In the genomic region with DNA sequence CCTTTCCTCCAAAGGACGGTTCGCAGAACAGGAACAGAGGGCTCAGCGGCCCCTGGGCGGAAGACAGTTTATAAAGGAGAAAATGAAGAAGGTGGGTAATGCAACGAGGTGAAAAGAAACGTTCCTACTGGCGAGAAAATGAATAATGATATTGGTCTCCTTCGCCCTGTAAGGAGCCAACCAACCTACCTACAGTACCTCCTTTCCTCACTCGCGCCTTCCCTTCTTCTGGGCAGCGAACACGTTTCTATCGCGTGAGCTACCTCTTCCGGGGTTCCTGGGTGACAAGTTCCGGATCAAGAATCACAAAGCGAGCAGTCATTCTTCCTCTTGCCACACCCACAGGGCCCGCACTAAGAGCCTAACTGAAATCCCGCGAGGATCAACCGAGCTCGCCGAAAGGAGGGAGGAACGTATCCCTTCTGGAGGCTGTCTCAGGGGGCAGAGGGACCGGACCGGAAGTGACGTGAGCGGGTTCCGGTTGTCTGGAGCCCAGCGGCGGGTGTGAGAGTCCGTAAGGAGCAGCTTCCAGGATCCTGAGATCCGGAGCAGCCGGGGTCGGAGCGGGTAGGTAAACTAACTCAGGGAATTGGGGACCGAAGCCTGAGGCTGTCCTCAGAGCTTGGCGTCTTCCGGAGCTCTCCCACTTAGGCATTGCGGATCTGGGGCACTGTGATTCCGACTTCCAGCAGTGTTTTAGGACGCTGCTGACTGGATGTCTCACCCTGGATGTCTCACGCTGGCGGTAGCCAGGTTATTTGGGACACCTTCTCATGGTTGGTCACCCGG, we compare ENCODE assay signal across 1 cellular context.
A peak's percentile ranks its signal among the peaks of the same experiment; 100 is the strongest.
TF ChIP-seq lines count a peak whose summit lies in the region.

TSS of gene PTRH2 (minus strand) at position 249 of the 789 bp plus-strand sequence. CDS start 9,452 bp downstream, outside the sequence.
TSS of gene VMP1 (plus strand) at position 473 of the 789 bp plus-strand sequence. CDS start 23,793 bp downstream, outside the sequence.

TF ChIP-seq in HepG2, 621 proteins besides CTCF, POLR2A, EP300 and RAD21 (continued from another document and continues in another):
- TF ChIP-seq RBFOX2 (IDR thresholded peaks at IDR 0.05; ENCODE audit: low read depth, low read length), result peak; percentile 73
- TF ChIP-seq KMT2B (CRISPR knock-in tag; IDR thresholded peaks at IDR 0.05), result peak; percentile 93
- TF ChIP-seq USF2 (IDR thresholded peaks at IDR 0.05; ENCODE audit: low read depth, low read length), result no peak
- TF ChIP-seq USF2 (CRISPR knock-in tag; IDR thresholded peaks at IDR 0.05; ENCODE audit: borderline replicate concordance), result no peak; the same call in 1 of the 2 replicates
- no peak for TF ChIP-seq IKZF1 (IDR thresholded peaks at IDR 0.05)
- TF ChIP-seq FOXK2 (IDR thresholded peaks at IDR 0.05), result no peak
- TF ChIP-seq, protein P1, sequence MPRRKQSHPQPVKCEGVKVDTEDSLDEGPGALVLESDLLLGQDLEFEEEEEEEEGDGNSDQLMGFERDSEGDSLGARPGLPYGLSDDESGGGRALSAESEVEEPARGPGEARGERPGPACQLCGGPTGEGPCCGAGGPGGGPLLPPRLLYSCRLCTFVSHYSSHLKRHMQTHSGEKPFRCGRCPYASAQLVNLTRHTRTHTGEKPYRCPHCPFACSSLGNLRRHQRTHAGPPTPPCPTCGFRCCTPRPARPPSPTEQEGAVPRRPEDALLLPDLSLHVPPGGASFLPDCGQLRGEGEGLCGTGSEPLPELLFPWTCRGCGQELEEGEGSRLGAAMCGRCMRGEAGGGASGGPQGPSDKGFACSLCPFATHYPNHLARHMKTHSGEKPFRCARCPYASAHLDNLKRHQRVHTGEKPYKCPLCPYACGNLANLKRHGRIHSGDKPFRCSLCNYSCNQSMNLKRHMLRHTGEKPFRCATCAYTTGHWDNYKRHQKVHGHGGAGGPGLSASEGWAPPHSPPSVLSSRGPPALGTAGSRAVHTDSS (CRISPR knock-in tag; conservative IDR thresholded peaks at IDR 0.05), result no peak
- peak; percentile 90; the same call in 1 of the 2 replicates for TF ChIP-seq ZNF614 (CRISPR knock-in tag; IDR thresholded peaks at IDR 0.05; ENCODE audit: borderline replicate concordance)
- TF ChIP-seq, protein P2, sequence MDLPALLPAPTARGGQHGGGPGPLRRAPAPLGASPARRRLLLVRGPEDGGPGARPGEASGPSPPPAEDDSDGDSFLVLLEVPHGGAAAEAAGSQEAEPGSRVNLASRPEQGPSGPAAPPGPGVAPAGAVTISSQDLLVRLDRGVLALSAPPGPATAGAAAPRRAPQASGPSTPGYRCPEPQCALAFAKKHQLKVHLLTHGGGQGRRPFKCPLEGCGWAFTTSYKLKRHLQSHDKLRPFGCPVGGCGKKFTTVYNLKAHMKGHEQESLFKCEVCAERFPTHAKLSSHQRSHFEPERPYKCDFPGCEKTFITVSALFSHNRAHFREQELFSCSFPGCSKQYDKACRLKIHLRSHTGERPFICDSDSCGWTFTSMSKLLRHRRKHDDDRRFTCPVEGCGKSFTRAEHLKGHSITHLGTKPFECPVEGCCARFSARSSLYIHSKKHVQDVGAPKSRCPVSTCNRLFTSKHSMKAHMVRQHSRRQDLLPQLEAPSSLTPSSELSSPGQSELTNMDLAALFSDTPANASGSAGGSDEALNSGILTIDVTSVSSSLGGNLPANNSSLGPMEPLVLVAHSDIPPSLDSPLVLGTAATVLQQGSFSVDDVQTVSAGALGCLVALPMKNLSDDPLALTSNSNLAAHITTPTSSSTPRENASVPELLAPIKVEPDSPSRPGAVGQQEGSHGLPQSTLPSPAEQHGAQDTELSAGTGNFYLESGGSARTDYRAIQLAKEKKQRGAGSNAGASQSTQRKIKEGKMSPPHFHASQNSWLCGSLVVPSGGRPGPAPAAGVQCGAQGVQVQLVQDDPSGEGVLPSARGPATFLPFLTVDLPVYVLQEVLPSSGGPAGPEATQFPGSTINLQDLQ (CRISPR knock-in tag; IDR thresholded peaks at IDR 0.05), result 0 out of 2 replicates have a peak, but pooled peaks have one; percentile 82
- TF ChIP-seq TCF12 (IDR thresholded peaks at IDR 0.05), result no peak
- TF ChIP-seq TCF12 (CRISPR knock-in tag; IDR thresholded peaks at IDR 0.05), result peak; percentile 74; the same call in 1 of the 2 replicates
- TF ChIP-seq RFX5 (IDR thresholded peaks at IDR 0.05; ENCODE audit: low read depth, low read length), result peak; percentile 85
- no peak; the same call in 1 of the 2 replicates for TF ChIP-seq DR1 (CRISPR knock-in tag; IDR thresholded peaks at IDR 0.05)
- TF ChIP-seq NR2F2 (IDR thresholded peaks at IDR 0.05; ENCODE audit: borderline replicate concordance, low read depth), result peak; percentile 14; the same call in 1 of the 2 replicates
- TF ChIP-seq, protein P3, sequence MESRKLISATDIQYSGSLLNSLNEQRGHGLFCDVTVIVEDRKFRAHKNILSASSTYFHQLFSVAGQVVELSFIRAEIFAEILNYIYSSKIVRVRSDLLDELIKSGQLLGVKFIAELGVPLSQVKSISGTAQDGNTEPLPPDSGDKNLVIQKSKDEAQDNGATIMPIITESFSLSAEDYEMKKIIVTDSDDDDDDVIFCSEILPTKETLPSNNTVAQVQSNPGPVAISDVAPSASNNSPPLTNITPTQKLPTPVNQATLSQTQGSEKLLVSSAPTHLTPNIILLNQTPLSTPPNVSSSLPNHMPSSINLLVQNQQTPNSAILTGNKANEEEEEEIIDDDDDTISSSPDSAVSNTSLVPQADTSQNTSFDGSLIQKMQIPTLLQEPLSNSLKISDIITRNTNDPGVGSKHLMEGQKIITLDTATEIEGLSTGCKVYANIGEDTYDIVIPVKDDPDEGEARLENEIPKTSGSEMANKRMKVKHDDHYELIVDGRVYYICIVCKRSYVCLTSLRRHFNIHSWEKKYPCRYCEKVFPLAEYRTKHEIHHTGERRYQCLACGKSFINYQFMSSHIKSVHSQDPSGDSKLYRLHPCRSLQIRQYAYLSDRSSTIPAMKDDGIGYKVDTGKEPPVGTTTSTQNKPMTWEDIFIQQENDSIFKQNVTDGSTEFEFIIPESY (CRISPR knock-in tag; IDR thresholded peaks at IDR 0.05), result no peak; the same call in 1 of the 2 replicates
- TF ChIP-seq ZNF180 (CRISPR knock-in tag; IDR thresholded peaks at IDR 0.05; ENCODE audit: borderline replicate concordance, low read depth), result no peak
- TF ChIP-seq HNRNPH1 (optimal IDR thresholded peaks at IDR 0.05; ENCODE audit: low read depth, low read length), result no peak
- peak; percentile 84; the same call in 1 of the 2 replicates for TF ChIP-seq ZMAT3 (CRISPR knock-in tag; conservative IDR thresholded peaks at IDR 0.05)
- TF ChIP-seq ZNF329 (CRISPR knock-in tag; IDR thresholded peaks at IDR 0.05; ENCODE audit: low read depth), result peak; percentile 42; the same call in 1 of the 2 replicates
- TF ChIP-seq NR3C1 (CRISPR knock-in tag; IDR thresholded peaks at IDR 0.05), result no peak
- peak; percentile 98 for TF ChIP-seq SIN3A (IDR thresholded peaks at IDR 0.05; ENCODE audit: borderline replicate concordance, low read depth, low read length)
- TF ChIP-seq SMAD3 (CRISPR knock-in tag; IDR thresholded peaks at IDR 0.05), result peak; percentile 97; the same call in 1 of the 2 replicates
- TF ChIP-seq TBX2 (CRISPR knock-in tag; IDR thresholded peaks at IDR 0.05; ENCODE audit: borderline replicate concordance), result peak; percentile 48; the same call in 1 of the 2 replicates
- TF ChIP-seq DNMT3B (CRISPR knock-in tag; conservative IDR thresholded peaks at IDR 0.05), result peak; percentile 86; the same call in 1 of the 2 replicates
- no peak for TF ChIP-seq MIXL1 (CRISPR knock-in tag; IDR thresholded peaks at IDR 0.05)
- no peak for TF ChIP-seq ZBTB8A (CRISPR knock-in tag; IDR thresholded peaks at IDR 0.05; ENCODE audit: borderline replicate concordance, low read depth)
- peak; percentile 94 for TF ChIP-seq REPIN1 (CRISPR knock-in tag; IDR thresholded peaks at IDR 0.05; ENCODE audit: borderline replicate concordance, low read depth)
- TF ChIP-seq MAX (IDR thresholded peaks at IDR 0.05), result peak; percentile 99
- peak; percentile 86 for TF ChIP-seq SP5 (CRISPR knock-in tag; IDR thresholded peaks at IDR 0.05; ENCODE audit: borderline replicate concordance, low read depth)
- TF ChIP-seq XRCC5 (optimal IDR thresholded peaks at IDR 0.05; ENCODE audit: low read length), result peak; percentile 87
- TF ChIP-seq SRF (IDR thresholded peaks at IDR 0.05; ENCODE audit: low read depth, low read length), result 0 out of 2 replicates have a peak, but pooled peaks have one; percentile 12
- TF ChIP-seq PBX3 (CRISPR knock-in tag; IDR thresholded peaks at IDR 0.05; ENCODE audit: borderline replicate concordance), result no peak
- TF ChIP-seq ATM (IDR thresholded peaks at IDR 0.05; ENCODE audit: borderline replicate concordance), result no peak
- TF ChIP-seq MAF1 (CRISPR knock-in tag; IDR thresholded peaks at IDR 0.05; ENCODE audit: borderline replicate concordance), result no peak
- TF ChIP-seq ZNF713 (CRISPR knock-in tag; IDR thresholded peaks at IDR 0.05), result no peak
- peak; percentile 75; the same call in 1 of the 2 replicates for TF ChIP-seq HINFP (CRISPR knock-in tag; IDR thresholded peaks at IDR 0.05; ENCODE audit: low read depth)
- TF ChIP-seq ZNF746 (CRISPR knock-in tag; IDR thresholded peaks at IDR 0.05), result peak; percentile 52; the same call in 1 of the 2 replicates
- TF ChIP-seq ZNF121 (CRISPR knock-in tag; IDR thresholded peaks at IDR 0.05), result no peak; the same call in 1 of the 2 replicates
- TF ChIP-seq TBL1XR1 (IDR thresholded peaks at IDR 0.05; ENCODE audit: borderline replicate concordance, low read length, partially characterized antibody), result no peak
- no peak; the same call in 1 of the 2 replicates for TF ChIP-seq HIVEP1 (CRISPR knock-in tag; IDR thresholded peaks at IDR 0.05)
- TF ChIP-seq ETS1 (CRISPR knock-in tag; IDR thresholded peaks at IDR 0.05), result no peak
- no peak for TF ChIP-seq ZNF788 (CRISPR knock-in tag; IDR thresholded peaks at IDR 0.05; ENCODE audit: borderline replicate concordance)
- TF ChIP-seq, protein P4, sequence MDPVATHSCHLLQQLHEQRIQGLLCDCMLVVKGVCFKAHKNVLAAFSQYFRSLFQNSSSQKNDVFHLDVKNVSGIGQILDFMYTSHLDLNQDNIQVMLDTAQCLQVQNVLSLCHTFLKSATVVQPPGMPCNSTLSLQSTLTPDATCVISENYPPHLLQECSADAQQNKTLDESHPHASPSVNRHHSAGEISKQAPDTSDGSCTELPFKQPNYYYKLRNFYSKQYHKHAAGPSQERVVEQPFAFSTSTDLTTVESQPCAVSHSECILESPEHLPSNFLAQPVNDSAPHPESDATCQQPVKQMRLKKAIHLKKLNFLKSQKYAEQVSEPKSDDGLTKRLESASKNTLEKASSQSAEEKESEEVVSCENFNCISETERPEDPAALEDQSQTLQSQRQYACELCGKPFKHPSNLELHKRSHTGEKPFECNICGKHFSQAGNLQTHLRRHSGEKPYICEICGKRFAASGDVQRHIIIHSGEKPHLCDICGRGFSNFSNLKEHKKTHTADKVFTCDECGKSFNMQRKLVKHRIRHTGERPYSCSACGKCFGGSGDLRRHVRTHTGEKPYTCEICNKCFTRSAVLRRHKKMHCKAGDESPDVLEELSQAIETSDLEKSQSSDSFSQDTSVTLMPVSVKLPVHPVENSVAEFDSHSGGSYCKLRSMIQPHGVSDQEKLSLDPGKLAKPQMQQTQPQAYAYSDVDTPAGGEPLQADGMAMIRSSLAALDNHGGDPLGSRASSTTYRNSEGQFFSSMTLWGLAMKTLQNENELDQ (CRISPR knock-in tag; IDR thresholded peaks at IDR 0.05; ENCODE audit: borderline replicate concordance), result 0 out of 2 replicates have a peak, but pooled peaks have one; percentile 81
- TF ChIP-seq SCMH1 (CRISPR knock-in tag; IDR thresholded peaks at IDR 0.05; ENCODE audit: borderline replicate concordance), result no peak
- TF ChIP-seq, protein P5, sequence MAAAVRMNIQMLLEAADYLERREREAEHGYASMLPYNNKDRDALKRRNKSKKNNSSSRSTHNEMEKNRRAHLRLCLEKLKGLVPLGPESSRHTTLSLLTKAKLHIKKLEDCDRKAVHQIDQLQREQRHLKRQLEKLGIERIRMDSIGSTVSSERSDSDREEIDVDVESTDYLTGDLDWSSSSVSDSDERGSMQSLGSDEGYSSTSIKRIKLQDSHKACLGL (CRISPR knock-in tag; IDR thresholded peaks at IDR 0.05), result peak; percentile 83; the same call in 1 of the 2 replicates
